1 cellular context compared by ENCODE assay signal in the genomic region with DNA sequence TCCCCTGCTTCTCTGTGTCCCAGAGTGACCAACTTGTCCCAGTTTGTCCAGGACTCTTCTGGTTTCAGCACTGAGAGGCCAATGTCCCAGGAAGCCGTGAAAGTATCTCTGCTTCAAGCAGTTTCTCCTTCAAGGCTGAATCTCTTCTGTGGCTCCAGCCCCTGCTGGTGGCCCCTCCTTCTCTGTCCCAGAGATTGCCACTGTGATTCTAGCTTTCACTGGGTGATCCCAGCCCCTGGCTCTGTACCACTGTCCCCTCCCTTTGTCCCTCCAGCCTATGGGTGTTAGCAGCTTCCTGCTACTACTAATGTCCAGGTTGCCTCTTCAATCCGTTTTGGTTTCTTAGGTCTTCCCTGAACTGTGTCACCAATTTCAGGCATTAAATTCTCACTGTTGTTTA.
TF ChIP-seq lines count a peak whose summit lies in the region.

No MANE protein-coding gene starts in this region.

TF ChIP-seq in H1, 55 proteins besides CTCF, POLR2A, EP300 and RAD21 (continued from another document):
- TF ChIP-seq SP2 (IDR thresholded peaks at IDR 0.05; ENCODE audit: low read length) (no peak), SIN3A (conservative IDR thresholded peaks at IDR 0.05 in 1 of 2, IDR thresholded peaks at IDR 0.05 in 1 of 2; ENCODE audit: low read depth in 1 of 2, low read length in 2 of 2) (no peak), SP4 (IDR thresholded peaks at IDR 0.05; ENCODE audit: low read length) (no peak), KDM4A (IDR thresholded peaks at IDR 0.05; ENCODE audit: low read depth, low read length, severe bottlenecking) (no peak), SIX5 (IDR thresholded peaks at IDR 0.05; ENCODE audit: low read depth, low read length) (no peak), HDAC6 (IDR thresholded peaks at IDR 0.05; ENCODE audit: low read depth, low read length) (no peak), SRF (IDR thresholded peaks at IDR 0.05; ENCODE audit: low read depth, low read length) (no peak), CBX5 (IDR thresholded peaks at IDR 0.05; ENCODE audit: low read depth, low read length) (no peak), RFX5 (IDR thresholded peaks at IDR 0.05; ENCODE audit: borderline replicate concordance, low read depth, low read length) (no peak), NANOG (IDR thresholded peaks at IDR 0.05; ENCODE audit: insufficient read depth, low read depth, low read length, poor library complexity, severe bottlenecking) (no peak), BACH1 (IDR thresholded peaks at IDR 0.05; ENCODE audit: low read length) (no peak), SIRT6 (IDR thresholded peaks at IDR 0.05; ENCODE audit: low read length) (no peak), KDM5A (IDR thresholded peaks at IDR 0.05; ENCODE audit: low read length) (no peak), KDM1A (IDR thresholded peaks at IDR 0.05; ENCODE audit: borderline replicate concordance, low read length) (no peak)
- TF ChIP-seq, protein P1, sequence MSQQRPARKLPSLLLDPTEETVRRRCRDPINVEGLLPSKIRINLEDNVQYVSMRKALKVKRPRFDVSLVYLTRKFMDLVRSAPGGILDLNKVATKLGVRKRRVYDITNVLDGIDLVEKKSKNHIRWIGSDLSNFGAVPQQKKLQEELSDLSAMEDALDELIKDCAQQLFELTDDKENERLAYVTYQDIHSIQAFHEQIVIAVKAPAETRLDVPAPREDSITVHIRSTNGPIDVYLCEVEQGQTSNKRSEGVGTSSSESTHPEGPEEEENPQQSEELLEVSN (IDR thresholded peaks at IDR 0.05), result no peak
